ENCODE assay signal across 8 cellular contexts in the genomic region with DNA sequence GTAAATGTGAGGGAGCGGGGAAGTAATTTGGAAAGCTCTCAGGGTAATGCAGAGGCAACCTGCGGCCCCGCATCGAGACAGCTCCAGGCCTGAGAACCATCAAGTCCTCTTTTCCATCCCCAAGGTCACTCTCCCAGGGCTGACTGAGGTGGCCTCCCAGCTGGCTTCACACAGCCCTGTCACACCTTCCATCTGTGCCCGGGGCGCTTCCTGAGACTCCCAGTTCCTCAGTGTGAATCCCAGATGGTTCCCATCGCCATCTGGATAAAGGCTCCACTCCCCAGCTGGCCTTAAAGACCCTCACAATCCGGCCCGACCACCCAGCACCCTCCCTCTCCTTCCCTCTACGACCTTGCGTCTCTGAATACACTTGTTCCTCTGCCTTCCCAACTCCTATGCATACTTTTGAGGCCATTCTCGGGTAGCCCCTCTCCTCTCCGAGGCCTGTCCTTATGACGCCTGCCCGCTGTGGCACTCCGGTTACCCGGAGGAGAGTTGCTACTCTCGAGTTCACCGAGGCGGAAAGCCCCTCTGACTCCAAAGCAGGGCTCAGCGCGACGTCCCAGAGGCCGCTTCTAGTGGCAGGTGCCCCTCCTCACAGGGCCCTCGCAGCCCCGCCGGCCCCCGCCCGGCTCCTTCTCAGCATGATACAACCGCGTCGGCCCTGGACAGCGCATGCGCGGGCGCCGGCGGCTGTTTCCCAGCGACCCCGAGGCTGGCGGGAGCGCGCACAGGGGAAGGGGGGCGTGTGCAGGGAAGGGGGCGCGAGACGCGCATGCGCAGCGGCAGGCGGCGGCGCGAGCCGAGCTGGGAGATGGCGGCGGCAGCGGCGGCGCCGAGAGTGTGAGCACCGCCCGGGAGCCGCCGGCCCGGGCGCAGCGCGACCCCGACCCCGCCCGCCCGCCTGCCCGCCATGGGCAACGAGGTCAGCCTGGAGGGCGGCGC. TPM values are rescaled to one million over a fixed set of nuclear protein-coding genes. Genes with fewer than 3 reads are reported as not detected.
DNase-seq lines count a peak whose midpoint lies in the region; ATAC-seq, FAIRE-seq and TF ChIP-seq lines count a peak whose summit lies in the region.

A gene with protein sequence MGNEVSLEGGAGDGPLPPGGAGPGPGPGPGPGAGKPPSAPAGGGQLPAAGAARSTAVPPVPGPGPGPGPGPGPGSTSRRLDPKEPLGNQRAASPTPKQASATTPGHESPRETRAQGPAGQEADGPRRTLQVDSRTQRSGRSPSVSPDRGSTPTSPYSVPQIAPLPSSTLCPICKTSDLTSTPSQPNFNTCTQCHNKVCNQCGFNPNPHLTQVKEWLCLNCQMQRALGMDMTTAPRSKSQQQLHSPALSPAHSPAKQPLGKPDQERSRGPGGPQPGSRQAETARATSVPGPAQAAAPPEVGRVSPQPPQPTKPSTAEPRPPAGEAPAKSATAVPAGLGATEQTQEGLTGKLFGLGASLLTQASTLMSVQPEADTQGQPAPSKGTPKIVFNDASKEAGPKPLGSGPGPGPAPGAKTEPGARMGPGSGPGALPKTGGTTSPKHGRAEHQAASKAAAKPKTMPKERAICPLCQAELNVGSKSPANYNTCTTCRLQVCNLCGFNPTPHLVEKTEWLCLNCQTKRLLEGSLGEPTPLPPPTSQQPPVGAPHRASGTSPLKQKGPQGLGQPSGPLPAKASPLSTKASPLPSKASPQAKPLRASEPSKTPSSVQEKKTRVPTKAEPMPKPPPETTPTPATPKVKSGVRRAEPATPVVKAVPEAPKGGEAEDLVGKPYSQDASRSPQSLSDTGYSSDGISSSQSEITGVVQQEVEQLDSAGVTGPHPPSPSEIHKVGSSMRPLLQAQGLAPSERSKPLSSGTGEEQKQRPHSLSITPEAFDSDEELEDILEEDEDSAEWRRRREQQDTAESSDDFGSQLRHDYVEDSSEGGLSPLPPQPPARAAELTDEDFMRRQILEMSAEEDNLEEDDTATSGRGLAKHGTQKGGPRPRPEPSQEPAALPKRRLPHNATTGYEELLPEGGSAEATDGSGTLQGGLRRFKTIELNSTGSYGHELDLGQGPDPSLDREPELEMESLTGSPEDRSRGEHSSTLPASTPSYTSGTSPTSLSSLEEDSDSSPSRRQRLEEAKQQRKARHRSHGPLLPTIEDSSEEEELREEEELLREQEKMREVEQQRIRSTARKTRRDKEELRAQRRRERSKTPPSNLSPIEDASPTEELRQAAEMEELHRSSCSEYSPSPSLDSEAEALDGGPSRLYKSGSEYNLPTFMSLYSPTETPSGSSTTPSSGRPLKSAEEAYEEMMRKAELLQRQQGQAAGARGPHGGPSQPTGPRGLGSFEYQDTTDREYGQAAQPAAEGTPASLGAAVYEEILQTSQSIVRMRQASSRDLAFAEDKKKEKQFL (N-terminal part only) (plus strand): TSS at position 788 of the 945 bp plus-strand sequence. CDS start 126 bp downstream, at position 914.

- no peaks in the 10 kb centered on the region for H3K9me3 ChIP-seq in T-helper 17 cell (ENCODE audit: control insufficient read depth, low read length, poor library complexity, severe bottlenecking)

- peak within 1 kb of the TSS; percentile 88 for H3K4me3 Mint-ChIP-seq in T-helper 17 cell

- peak within 1 kb of the TSS; percentile 73 for H3K4me3 ChIP-seq in urinary bladder (ENCODE audit: low read depth, low read length)

- H3K4me1 Mint-ChIP-seq in T-helper 17 cell, result peaks cover 13% of the 10 kb centered on the region

- no peak for TF ChIP-seq POLR2A in GM12891 (IDR thresholded peaks at IDR 0.05; ENCODE audit: low read depth, low read length)

- no peaks in the 10 kb centered on the region for H3K36me3 ChIP-seq in urinary bladder (ENCODE audit: insufficient read depth)

- DNase-seq in GM12891 (ENCODE audit: insufficient read length, low spot score) (peak; percentile 99), NCI-H146 (lab: John Stamatoyannopoulos, UW) (peak; percentile 85), T-helper 17 cell (peak; percentile 72 to 76 (median 74)), left ventricle myocardium superior (peak; percentile 97), pulmonary artery endothelial cell (ENCODE audit: low read depth, low spot score) (peak; percentile 49)

- H3K27ac ChIP-seq in angular gyrus (ENCODE audit: low read depth, low read length) (peak within 1 kb of the TSS; percentile 83), urinary bladder (ENCODE audit: low read depth) (peak within 1 kb of the TSS; percentile 27)

- FAIRE-seq in GM12891 (lab: Jason Lieb, UNC), result peak; percentile 97

- peaks cover 65% of the 10 kb centered on the region for H3K27me3 Mint-ChIP-seq in T-helper 17 cell

- intact Hi-C loops in left ventricle myocardium superior (cut with micrococcal nuclease), result no loop called here

- H3K36me3 Mint-ChIP-seq in T-helper 17 cell (ENCODE audit: low read depth), result peaks cover 5% of the 10 kb centered on the region

- H3K27ac Mint-ChIP-seq in T-helper 17 cell, result no peak within 1 kb of the TSS

- 3% methylated on average over 77 of the region's 77 CpGs for WGBS in urinary bladder

- H3K4me1 ChIP-seq in urinary bladder (ENCODE audit: insufficient read depth), result no peaks in the 10 kb centered on the region

- ATAC-seq in HG02840 (IDR thresholded peaks at IDR 0.05; ENCODE audit: low FRiP score, unreplicated experiment) (peak; percentile 69), T-helper 17 cell (peak; percentile 85), left ventricle myocardium superior (peak; percentile 97)

TF ChIP-seq in GM12891, 5 proteins besides CTCF, POLR2A, EP300 and RAD21:
- TF ChIP-seq PAX5 (IDR thresholded peaks at IDR 0.05; ENCODE audit: insufficient read depth, low read length, severe bottlenecking) (no peak), SPI1 (IDR thresholded peaks at IDR 0.05; ENCODE audit: low read depth, low read length) (no peak), POLR2AphosphoS5 (IDR thresholded peaks at IDR 0.05; ENCODE audit: low read depth, low read length) (no peak), POU2F2 (IDR thresholded peaks at IDR 0.05; ENCODE audit: low read depth, low read length) (no peak), TAF1 (IDR thresholded peaks at IDR 0.05; ENCODE audit: low read depth, low read length) (no peak)

RNA-seq across cellular contexts. Expression of the gene that starts here (rescaled TPM):
- 0.04 TPM for polyA plus RNA-seq in GM12891 (2012; ENCODE audit: low read depth, missing spikeins)
- total RNA-seq in T-helper 17 cell (under 1 TPM; 0.12 to 0.29 TPM), left ventricle myocardium superior (0.30 TPM), pulmonary artery endothelial cell (under 0.01 TPM in 2 replicates), urinary bladder (0.48 TPM)
- 0.39 TPM for polyA plus RNA-seq in urinary bladder

Comparison
In these comparisons a context has a peak if more than half of its experiments do, and no peak if none do; other contexts are left out.
1. Peak in every context shown above with its lines: DNase-seq, ATAC-seq, H3K4me3 ChIP-seq and H3K27ac ChIP-seq.
2. Peak in DNase-seq and ATAC-seq in T-helper 17 cell; RNA of the gene not detected or under 1 TPM.
3. Peak in DNase-seq and ATAC-seq in left ventricle myocardium superior; RNA of the gene not detected or under 1 TPM.
4. Peak in DNase-seq in pulmonary artery endothelial cell; RNA of the gene not detected or under 1 TPM.
5. DNase-seq: peak in every context shown above with its lines; median percentile 99 in GM12891; 97 in left ventricle myocardium superior; 85 in NCI-H146; 74 in T-helper 17 cell; 49 in pulmonary artery endothelial cell.